1 cellular context compared by ENCODE assay signal in the genomic region with DNA sequence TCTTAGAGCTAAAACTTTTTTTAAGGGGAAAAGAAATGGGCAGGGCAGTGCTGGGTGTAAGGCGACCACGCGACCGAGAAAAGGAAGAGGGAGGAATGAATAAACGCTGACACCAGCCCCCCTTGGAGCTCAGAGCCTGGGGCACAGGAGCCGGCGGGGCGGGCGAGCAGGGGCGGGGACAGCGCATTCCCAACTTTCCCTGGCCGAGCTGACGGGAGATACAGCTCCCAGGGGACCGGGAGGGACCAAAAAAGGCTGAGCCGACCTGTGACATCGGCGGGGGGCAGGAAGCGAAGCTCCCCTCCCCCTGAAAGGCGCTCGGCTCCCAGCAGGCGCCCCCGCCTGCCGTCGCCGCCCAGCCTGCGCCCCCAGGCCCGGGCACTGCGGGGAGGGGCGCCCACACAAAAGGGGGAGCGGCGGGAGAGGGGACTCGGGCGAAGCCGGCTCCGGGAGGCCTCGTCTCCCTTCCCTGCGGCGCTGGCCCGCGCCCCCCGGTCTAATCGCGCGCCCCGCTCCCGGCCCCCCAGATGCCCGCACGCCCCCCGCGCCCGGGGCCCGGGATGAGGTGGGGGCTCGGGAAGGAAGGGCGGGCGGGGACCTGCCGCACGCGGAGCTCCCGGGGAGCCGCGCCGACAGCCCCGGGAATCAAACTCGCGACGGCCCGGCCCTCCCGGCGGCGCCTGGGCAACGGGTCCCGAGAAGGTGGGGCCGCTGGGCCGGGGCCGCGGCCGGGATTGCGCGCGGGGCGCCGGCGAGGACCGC.
TF ChIP-seq lines count a peak whose summit lies in the region.

No MANE protein-coding gene starts in this region.

TF ChIP-seq in HEK293, 187 proteins besides CTCF, POLR2A, EP300 and RAD21 (continued from another document and continues in another):
- TF ChIP-seq ZBTB8A (tag by site-specific recombination; IDR thresholded peaks at IDR 0.05) (peak; percentile 99), ZNF843 (tag by site-specific recombination; IDR thresholded peaks at IDR 0.05) (peak; percentile 50; the same call in 1 of the 2 replicates), ZNF791 (tag by site-specific recombination; IDR thresholded peaks at IDR 0.05) (no peak), FEZF1 (tag by site-specific recombination; IDR thresholded peaks at IDR 0.05) (peak; percentile 97), REPIN1 (tag by site-specific recombination; IDR thresholded peaks at IDR 0.05; ENCODE audit: low read depth) (no peak), ZNF660 (tag by site-specific recombination; IDR thresholded peaks at IDR 0.05) (0 out of 2 replicates have a peak, but pooled peaks have one; percentile 49), ZNF211 (tag by site-specific recombination; IDR thresholded peaks at IDR 0.05; ENCODE audit: low read depth) (no peak), ZNF146 (tag by site-specific recombination; IDR thresholded peaks at IDR 0.05) (no peak), GLIS2 (tag by site-specific recombination; IDR thresholded peaks at IDR 0.05) (peak; percentile 97), ZNF777 (tag by site-specific recombination; IDR thresholded peaks at IDR 0.05; ENCODE audit: borderline replicate concordance) (no peak), ZNF416 (tag by site-specific recombination; IDR thresholded peaks at IDR 0.05) (no peak), ZFP37 (tag by site-specific recombination; IDR thresholded peaks at IDR 0.05) (no peak), ZNF449 (tag by site-specific recombination; IDR thresholded peaks at IDR 0.05) (no peak), HIC1 (tag by site-specific recombination; IDR thresholded peaks at IDR 0.05) (peak; percentile 82), ZNF37A (tag by site-specific recombination; IDR thresholded peaks at IDR 0.05) (no peak), ZNF16 (tag by site-specific recombination; IDR thresholded peaks at IDR 0.05; ENCODE audit: low read depth) (no peak), ZNF521 (tag by site-specific recombination; IDR thresholded peaks at IDR 0.05) (no peak), ZNF341 (tag by site-specific recombination; IDR thresholded peaks at IDR 0.05; ENCODE audit: low read depth) (peak; percentile 98), ZNF221 (tag by site-specific recombination; IDR thresholded peaks at IDR 0.05; ENCODE audit: borderline replicate concordance) (no peak), YY2 (tag by site-specific recombination; IDR thresholded peaks at IDR 0.05) (no peak), ZBTB21 (tag by site-specific recombination; IDR thresholded peaks at IDR 0.05) (no peak), ZNF529 (tag by site-specific recombination; IDR thresholded peaks at IDR 0.05; ENCODE audit: insufficient replicate concordance) (no peak), ZNF473 (tag by site-specific recombination; IDR thresholded peaks at IDR 0.05) (no peak), ZNF121 (tag by site-specific recombination; IDR thresholded peaks at IDR 0.05) (no peak), BCL6B (tag by site-specific recombination; IDR thresholded peaks at IDR 0.05) (no peak), ZNF600 (tag by site-specific recombination; IDR thresholded peaks at IDR 0.05) (peak; percentile 64), ZNF248 (tag by site-specific recombination; IDR thresholded peaks at IDR 0.05) (no peak), ZNF214 (tag by site-specific recombination; IDR thresholded peaks at IDR 0.05; ENCODE audit: borderline replicate concordance) (no peak), ZNF830 (tag by site-specific recombination; IDR thresholded peaks at IDR 0.05; ENCODE audit: low read depth) (no peak), ZFP69B (tag by site-specific recombination; IDR thresholded peaks at IDR 0.05) (no peak), OVOL3 (tag by site-specific recombination; IDR thresholded peaks at IDR 0.05) (no peak), ZSCAN4 (tag by site-specific recombination; IDR thresholded peaks at IDR 0.05) (no peak), ZNF174 (tag by site-specific recombination; IDR thresholded peaks at IDR 0.05) (no peak), ZNF19 (tag by site-specific recombination; IDR thresholded peaks at IDR 0.05; ENCODE audit: low read depth) (no peak), ZNF274 (IDR thresholded peaks at IDR 0.05; ENCODE audit: low read length) (no peak), ZNF274 (tag by site-specific recombination; IDR thresholded peaks at IDR 0.05; ENCODE audit: borderline replicate concordance) (no peak), SCRT1 (tag by site-specific recombination; IDR thresholded peaks at IDR 0.05; ENCODE audit: borderline replicate concordance) (no peak), ZIC2 (tag by site-specific recombination; IDR thresholded peaks at IDR 0.05) (peak; percentile 98), OSR2 (tag by site-specific recombination; IDR thresholded peaks at IDR 0.05) (peak; percentile 64), ZNF621 (tag by site-specific recombination; IDR thresholded peaks at IDR 0.05) (no peak), ZEB2 (tag by site-specific recombination; IDR thresholded peaks at IDR 0.05) (peak; percentile 95), ZNF580 (tag by site-specific recombination; IDR thresholded peaks at IDR 0.05) (no peak), ZNF571 (tag by site-specific recombination; IDR thresholded peaks at IDR 0.05) (no peak), ZNF335 (tag by site-specific recombination; conservative IDR thresholded peaks at IDR 0.05) (peak; percentile 28), IKZF3 (tag by site-specific recombination; IDR thresholded peaks at IDR 0.05) (peak; percentile 95), ZNF202 (tag by site-specific recombination; IDR thresholded peaks at IDR 0.05; ENCODE audit: borderline replicate concordance) (no peak), ZSCAN16 (tag by site-specific recombination; IDR thresholded peaks at IDR 0.05) (no peak), ZNF324 (tag by site-specific recombination; IDR thresholded peaks at IDR 0.05) (peak; percentile 26; the same call in 1 of the 2 replicates), ZNF704 (tag by site-specific recombination; IDR thresholded peaks at IDR 0.05) (no peak), YY1 (tag by site-specific recombination; IDR thresholded peaks at IDR 0.05) (no peak)
- TF ChIP-seq, protein P1, sequence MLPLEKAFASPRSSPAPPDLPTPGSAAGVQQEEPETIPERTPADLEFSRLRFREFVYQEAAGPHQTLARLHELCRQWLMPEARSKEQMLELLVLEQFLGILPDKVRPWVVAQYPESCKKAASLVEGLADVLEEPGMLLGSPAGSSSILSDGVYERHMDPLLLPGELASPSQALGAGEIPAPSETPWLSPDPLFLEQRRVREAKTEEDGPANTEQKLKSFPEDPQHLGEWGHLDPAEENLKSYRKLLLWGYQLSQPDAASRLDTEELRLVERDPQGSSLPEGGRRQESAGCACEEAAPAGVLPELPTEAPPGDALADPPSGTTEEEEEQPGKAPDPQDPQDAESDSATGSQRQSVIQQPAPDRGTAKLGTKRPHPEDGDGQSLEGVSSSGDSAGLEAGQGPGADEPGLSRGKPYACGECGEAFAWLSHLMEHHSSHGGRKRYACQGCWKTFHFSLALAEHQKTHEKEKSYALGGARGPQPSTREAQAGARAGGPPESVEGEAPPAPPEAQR (tag by site-specific recombination; IDR thresholded peaks at IDR 0.05): no peak
- TF ChIP-seq, protein P2, sequence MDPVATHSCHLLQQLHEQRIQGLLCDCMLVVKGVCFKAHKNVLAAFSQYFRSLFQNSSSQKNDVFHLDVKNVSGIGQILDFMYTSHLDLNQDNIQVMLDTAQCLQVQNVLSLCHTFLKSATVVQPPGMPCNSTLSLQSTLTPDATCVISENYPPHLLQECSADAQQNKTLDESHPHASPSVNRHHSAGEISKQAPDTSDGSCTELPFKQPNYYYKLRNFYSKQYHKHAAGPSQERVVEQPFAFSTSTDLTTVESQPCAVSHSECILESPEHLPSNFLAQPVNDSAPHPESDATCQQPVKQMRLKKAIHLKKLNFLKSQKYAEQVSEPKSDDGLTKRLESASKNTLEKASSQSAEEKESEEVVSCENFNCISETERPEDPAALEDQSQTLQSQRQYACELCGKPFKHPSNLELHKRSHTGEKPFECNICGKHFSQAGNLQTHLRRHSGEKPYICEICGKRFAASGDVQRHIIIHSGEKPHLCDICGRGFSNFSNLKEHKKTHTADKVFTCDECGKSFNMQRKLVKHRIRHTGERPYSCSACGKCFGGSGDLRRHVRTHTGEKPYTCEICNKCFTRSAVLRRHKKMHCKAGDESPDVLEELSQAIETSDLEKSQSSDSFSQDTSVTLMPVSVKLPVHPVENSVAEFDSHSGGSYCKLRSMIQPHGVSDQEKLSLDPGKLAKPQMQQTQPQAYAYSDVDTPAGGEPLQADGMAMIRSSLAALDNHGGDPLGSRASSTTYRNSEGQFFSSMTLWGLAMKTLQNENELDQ (tag by site-specific recombination; IDR thresholded peaks at IDR 0.05; ENCODE audit: low read depth): no peak
- TF ChIP-seq, protein P3, sequence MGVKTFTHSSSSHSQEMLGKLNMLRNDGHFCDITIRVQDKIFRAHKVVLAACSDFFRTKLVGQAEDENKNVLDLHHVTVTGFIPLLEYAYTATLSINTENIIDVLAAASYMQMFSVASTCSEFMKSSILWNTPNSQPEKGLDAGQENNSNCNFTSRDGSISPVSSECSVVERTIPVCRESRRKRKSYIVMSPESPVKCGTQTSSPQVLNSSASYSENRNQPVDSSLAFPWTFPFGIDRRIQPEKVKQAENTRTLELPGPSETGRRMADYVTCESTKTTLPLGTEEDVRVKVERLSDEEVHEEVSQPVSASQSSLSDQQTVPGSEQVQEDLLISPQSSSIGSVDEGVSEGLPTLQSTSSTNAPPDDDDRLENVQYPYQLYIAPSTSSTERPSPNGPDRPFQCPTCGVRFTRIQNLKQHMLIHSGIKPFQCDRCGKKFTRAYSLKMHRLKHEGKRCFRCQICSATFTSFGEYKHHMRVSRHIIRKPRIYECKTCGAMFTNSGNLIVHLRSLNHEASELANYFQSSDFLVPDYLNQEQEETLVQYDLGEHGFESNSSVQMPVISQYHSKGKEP (tag by site-specific recombination; IDR thresholded peaks at IDR 0.05): 0 out of 2 replicates have a peak, but pooled peaks have one; percentile 16
- TF ChIP-seq, protein P4, sequence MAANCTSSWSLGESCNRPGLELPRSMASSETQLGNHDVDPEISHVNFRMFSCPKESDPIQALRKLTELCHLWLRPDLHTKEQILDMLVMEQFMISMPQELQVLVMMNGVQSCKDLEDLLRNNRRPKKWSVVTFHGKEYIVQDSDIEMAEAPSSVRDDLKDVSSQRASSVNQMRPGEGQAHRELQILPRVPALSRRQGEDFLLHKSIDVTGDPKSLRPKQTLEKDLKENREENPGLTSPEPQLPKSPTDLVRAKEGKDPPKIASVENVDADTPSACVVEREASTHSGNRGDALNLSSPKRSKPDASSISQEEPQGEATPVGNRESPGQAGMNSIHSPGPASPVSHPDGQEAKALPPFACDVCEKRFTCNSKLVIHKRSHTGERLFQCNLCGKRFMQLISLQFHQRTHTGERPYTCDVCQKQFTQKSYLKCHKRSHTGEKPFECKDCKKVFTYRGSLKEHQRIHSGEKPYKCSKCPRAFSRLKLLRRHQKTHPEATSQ (tag by site-specific recombination; IDR thresholded peaks at IDR 0.05): no peak
